In genomic region chr16:15993946-15994665, GRCh38 we compare ENCODE assay signal across 1 cellular context.
TF ChIP-seq lines count a peak whose summit lies in the region.

No MANE protein-coding gene starts in this region.

TF ChIP-seq in H1, 55 proteins besides CTCF, POLR2A, EP300 and RAD21:
- TF ChIP-seq EZH2 (IDR thresholded peaks at IDR 0.05; ENCODE audit: low read depth, low read length, severe bottlenecking) (no peak), YY1 (IDR thresholded peaks at IDR 0.05; ENCODE audit: low read depth, low read length) (no peak), SP4 (IDR thresholded peaks at IDR 0.05; ENCODE audit: low read length) (no peak), CEBPB (IDR thresholded peaks at IDR 0.05; ENCODE audit: low read depth, low read length) (no peak), POLR2AphosphoS5 (IDR thresholded peaks at IDR 0.05; ENCODE audit: low read depth, low read length) (no peak), CBX8 (IDR thresholded peaks at IDR 0.05; ENCODE audit: borderline replicate concordance, low read depth, low read length) (no peak), TAF1 (IDR thresholded peaks at IDR 0.05; ENCODE audit: low read depth, low read length) (no peak), TBP (IDR thresholded peaks at IDR 0.05; ENCODE audit: low read depth, low read length) (no peak), HDAC2 (IDR thresholded peaks at IDR 0.05; ENCODE audit: borderline replicate concordance in 1 of 2, low read depth in 2 of 2, low read length in 2 of 2) (no peak), PHF8 (conservative IDR thresholded peaks at IDR 0.05; ENCODE audit: low read depth, low read length) (no peak), RNF2 (IDR thresholded peaks at IDR 0.05; ENCODE audit: borderline replicate concordance, low read depth, low read length, missing control alignments, poor library complexity, severe bottlenecking) (no peak), GABPA (IDR thresholded peaks at IDR 0.05; ENCODE audit: borderline replicate concordance, insufficient read depth, low read length) (no peak), TCF12 (IDR thresholded peaks at IDR 0.05; ENCODE audit: low read depth, low read length) (no peak), BRCA1 (IDR thresholded peaks at IDR 0.05; ENCODE audit: low read depth, low read length) (no peak)
- TF ChIP-seq, protein P1, sequence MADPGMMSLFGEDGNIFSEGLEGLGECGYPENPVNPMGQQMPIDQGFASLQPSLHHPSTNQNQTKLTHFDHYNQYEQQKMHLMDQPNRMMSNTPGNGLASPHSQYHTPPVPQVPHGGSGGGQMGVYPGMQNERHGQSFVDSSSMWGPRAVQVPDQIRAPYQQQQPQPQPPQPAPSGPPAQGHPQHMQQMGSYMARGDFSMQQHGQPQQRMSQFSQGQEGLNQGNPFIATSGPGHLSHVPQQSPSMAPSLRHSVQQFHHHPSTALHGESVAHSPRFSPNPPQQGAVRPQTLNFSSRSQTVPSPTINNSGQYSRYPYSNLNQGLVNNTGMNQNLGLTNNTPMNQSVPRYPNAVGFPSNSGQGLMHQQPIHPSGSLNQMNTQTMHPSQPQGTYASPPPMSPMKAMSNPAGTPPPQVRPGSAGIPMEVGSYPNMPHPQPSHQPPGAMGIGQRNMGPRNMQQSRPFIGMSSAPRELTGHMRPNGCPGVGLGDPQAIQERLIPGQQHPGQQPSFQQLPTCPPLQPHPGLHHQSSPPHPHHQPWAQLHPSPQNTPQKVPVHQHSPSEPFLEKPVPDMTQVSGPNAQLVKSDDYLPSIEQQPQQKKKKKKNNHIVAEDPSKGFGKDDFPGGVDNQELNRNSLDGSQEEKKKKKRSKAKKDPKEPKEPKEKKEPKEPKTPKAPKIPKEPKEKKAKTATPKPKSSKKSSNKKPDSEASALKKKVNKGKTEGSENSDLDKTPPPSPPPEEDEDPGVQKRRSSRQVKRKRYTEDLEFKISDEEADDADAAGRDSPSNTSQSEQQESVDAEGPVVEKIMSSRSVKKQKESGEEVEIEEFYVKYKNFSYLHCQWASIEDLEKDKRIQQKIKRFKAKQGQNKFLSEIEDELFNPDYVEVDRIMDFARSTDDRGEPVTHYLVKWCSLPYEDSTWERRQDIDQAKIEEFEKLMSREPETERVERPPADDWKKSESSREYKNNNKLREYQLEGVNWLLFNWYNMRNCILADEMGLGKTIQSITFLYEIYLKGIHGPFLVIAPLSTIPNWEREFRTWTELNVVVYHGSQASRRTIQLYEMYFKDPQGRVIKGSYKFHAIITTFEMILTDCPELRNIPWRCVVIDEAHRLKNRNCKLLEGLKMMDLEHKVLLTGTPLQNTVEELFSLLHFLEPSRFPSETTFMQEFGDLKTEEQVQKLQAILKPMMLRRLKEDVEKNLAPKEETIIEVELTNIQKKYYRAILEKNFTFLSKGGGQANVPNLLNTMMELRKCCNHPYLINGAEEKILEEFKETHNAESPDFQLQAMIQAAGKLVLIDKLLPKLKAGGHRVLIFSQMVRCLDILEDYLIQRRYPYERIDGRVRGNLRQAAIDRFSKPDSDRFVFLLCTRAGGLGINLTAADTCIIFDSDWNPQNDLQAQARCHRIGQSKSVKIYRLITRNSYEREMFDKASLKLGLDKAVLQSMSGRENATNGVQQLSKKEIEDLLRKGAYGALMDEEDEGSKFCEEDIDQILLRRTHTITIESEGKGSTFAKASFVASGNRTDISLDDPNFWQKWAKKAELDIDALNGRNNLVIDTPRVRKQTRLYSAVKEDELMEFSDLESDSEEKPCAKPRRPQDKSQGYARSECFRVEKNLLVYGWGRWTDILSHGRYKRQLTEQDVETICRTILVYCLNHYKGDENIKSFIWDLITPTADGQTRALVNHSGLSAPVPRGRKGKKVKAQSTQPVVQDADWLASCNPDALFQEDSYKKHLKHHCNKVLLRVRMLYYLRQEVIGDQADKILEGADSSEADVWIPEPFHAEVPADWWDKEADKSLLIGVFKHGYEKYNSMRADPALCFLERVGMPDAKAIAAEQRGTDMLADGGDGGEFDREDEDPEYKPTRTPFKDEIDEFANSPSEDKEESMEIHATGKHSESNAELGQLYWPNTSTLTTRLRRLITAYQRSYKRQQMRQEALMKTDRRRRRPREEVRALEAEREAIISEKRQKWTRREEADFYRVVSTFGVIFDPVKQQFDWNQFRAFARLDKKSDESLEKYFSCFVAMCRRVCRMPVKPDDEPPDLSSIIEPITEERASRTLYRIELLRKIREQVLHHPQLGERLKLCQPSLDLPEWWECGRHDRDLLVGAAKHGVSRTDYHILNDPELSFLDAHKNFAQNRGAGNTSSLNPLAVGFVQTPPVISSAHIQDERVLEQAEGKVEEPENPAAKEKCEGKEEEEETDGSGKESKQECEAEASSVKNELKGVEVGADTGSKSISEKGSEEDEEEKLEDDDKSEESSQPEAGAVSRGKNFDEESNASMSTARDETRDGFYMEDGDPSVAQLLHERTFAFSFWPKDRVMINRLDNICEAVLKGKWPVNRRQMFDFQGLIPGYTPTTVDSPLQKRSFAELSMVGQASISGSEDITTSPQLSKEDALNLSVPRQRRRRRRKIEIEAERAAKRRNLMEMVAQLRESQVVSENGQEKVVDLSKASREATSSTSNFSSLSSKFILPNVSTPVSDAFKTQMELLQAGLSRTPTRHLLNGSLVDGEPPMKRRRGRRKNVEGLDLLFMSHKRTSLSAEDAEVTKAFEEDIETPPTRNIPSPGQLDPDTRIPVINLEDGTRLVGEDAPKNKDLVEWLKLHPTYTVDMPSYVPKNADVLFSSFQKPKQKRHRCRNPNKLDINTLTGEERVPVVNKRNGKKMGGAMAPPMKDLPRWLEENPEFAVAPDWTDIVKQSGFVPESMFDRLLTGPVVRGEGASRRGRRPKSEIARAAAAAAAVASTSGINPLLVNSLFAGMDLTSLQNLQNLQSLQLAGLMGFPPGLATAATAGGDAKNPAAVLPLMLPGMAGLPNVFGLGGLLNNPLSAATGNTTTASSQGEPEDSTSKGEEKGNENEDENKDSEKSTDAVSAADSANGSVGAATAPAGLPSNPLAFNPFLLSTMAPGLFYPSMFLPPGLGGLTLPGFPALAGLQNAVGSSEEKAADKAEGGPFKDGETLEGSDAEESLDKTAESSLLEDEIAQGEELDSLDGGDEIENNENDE (IDR thresholded peaks at IDR 0.05; ENCODE audit: insufficient replicate concordance, low read length) = no peak
